In genomic region chr14:34462132-34462893, GRCh38 we compare ENCODE assay signal across 8 cellular contexts. TPM values are rescaled to one million over a fixed set of nuclear protein-coding genes. Genes with fewer than 3 reads are reported as not detected.
DNase-seq lines count a peak whose midpoint lies in the region; ATAC-seq and TF ChIP-seq lines count a peak whose summit lies in the region.

A gene with protein sequence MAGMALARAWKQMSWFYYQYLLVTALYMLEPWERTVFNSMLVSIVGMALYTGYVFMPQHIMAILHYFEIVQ (minus strand): TSS chr14:34462240. CDS start chr14:34462207, 33 bp downstream.

- H3K4me3 ChIP-seq in Peyer's patch: peak within 1 kb of the TSS; percentile 67 to 95 (median 84)
- H3K4me3 ChIP-seq in esophagus squamous epithelium: peak within 1 kb of the TSS; percentile 77 to 93 (median 88)

- intact Hi-C loops in esophagus squamous epithelium (cut with DNase I): no loop called here

- H3K36me3 ChIP-seq in KOPT-K1 (ENCODE audit: insufficient read depth, low read length) (no peaks in the 10 kb centered on the region), Peyer's patch (no peaks in the 10 kb centered on the region), esophagus squamous epithelium (no peaks in the 10 kb centered on the region)

- WGBS in esophagus squamous epithelium, 2 donors: 0 to 2% methylated on average over 9 to 11 of the region's 82 CpGs

- H3K4me1 Mint-ChIP-seq in naive B cell: peaks cover 14 to 16% (median 15%) of the 10 kb centered on the region in 3 donors
- peaks cover 19% of the 10 kb centered on the region for H3K4me1 Mint-ChIP-seq in stimulated activated memory B cell treated with anti-CD40 and anti-IgM and Interleukin-4, amounts not matched to agents 10 μg/mL and 1 μg/mL and 100 μg/mL, for 72 hours

- H3K36me3 Mint-ChIP-seq in naive B cell: no peaks in the 10 kb centered on the region
- H3K36me3 Mint-ChIP-seq in stimulated activated memory B cell treated with anti-CD40 and anti-IgM and Interleukin-4, amounts not matched to agents 10 μg/mL and 1 μg/mL and 100 μg/mL, for 72 hours: no peaks in the 10 kb centered on the region

- no peaks in the 10 kb centered on the region for H3K27me3 Mint-ChIP-seq in naive B cell
- H3K27me3 Mint-ChIP-seq in stimulated activated memory B cell treated with anti-CD40 and anti-IgM and Interleukin-4, amounts not matched to agents 10 μg/mL and 1 μg/mL and 100 μg/mL, for 72 hours: no peaks in the 10 kb centered on the region

- H3K27me3 ChIP-seq in Peyer's patch (no peaks in the 10 kb centered on the region), esophagus squamous epithelium (no peaks in the 10 kb centered on the region)

- H3K9me3 ChIP-seq in KOPT-K1 (ENCODE audit: insufficient read depth, low read length, poor library complexity, severe bottlenecking) (no peaks in the 10 kb centered on the region), Peyer's patch (no peaks in the 10 kb centered on the region), esophagus squamous epithelium (no peaks in the 10 kb centered on the region)

- peak; percentile 91 for ATAC-seq in GM21825 (IDR thresholded peaks at IDR 0.05; ENCODE audit: unreplicated experiment)
- peak; percentile 94 to 95 for ATAC-seq in naive B cell (ENCODE audit: low read depth in 2 of 2)
- ATAC-seq in stimulated activated memory B cell treated with anti-CD40 and anti-IgM and Interleukin-4, amounts not matched to agents 10 μg/mL and 1 μg/mL and 100 μg/mL, for 72 hours: peak; percentile 98

- H3K4me1 ChIP-seq in Peyer's patch (peaks cover 0 to 22% (median 0%) of the 10 kb centered on the region in 4 donors), esophagus squamous epithelium (peaks cover 0 to 40% (median 11%) of the 10 kb centered on the region in 3 donors)

- H3K27ac ChIP-seq in KOPT-K1 (ENCODE audit: low read depth, low read length, poor library complexity, severe bottlenecking): peak within 1 kb of the TSS; percentile 56
- H3K27ac ChIP-seq in Peyer's patch: peak within 1 kb of the TSS; percentile 82 to 98 (median 92)
- peak within 1 kb of the TSS; percentile 93 to 98 (median 97) for H3K27ac ChIP-seq in esophagus squamous epithelium

- H3K9me3 Mint-ChIP-seq in naive B cell: no peaks in the 10 kb centered on the region
- no peaks in the 10 kb centered on the region for H3K9me3 Mint-ChIP-seq in stimulated activated memory B cell treated with anti-CD40 and anti-IgM and Interleukin-4, amounts not matched to agents 10 μg/mL and 1 μg/mL and 100 μg/mL, for 72 hours

- H3K4me3 Mint-ChIP-seq in naive B cell: peak within 1 kb of the TSS in 7 of 8 donors; percentile 74 to 98 (median 93)
- H3K4me3 Mint-ChIP-seq in stimulated activated memory B cell treated with anti-CD40 and anti-IgM and Interleukin-4, amounts not matched to agents 10 μg/mL and 1 μg/mL and 100 μg/mL, for 72 hours: peak within 1 kb of the TSS; percentile 85

- DNase-seq in DMS79 treated with DMSO at 0.1 percent for 48 hours (lab: John Stamatoyannopoulos, UW) (peak; percentile 95), Peyer's patch (peak; percentile 85 to 97 (median 96)), activated T-helper 1 cell treated with Interleukin-2 at 50 U/mL for 16 hours (ENCODE audit: low read depth) (peak; percentile 82), esophagus squamous epithelium (lab: John Stamatoyannopoulos, UW) (peak; percentile 63), naive B cell (peak; percentile 85)

- no peak for TF ChIP-seq CTCF in Peyer's patch (IDR thresholded peaks at IDR 0.05)
- TF ChIP-seq CTCF in esophagus squamous epithelium (IDR thresholded peaks at IDR 0.05): peak in 1 of 6 experiments; percentile 9

- peak within 1 kb of the TSS; percentile 39 to 95 (median 92) for H3K27ac Mint-ChIP-seq in naive B cell
- H3K27ac Mint-ChIP-seq in stimulated activated memory B cell treated with anti-CD40 and anti-IgM and Interleukin-4, amounts not matched to agents 10 μg/mL and 1 μg/mL and 100 μg/mL, for 72 hours: peak within 1 kb of the TSS; percentile 71

- TF ChIP-seq POLR2A in Peyer's patch (IDR thresholded peaks at IDR 0.05) (peak; percentile 83 to 92), esophagus squamous epithelium (IDR thresholded peaks at IDR 0.05) (peak in 2 of 4 donors; percentile 91 to 93)

RNA-seq across cellular contexts. Expression of the gene that starts here (rescaled TPM):
- 10 to 100 TPM; 17.0 to 31.4 (median 21.7) TPM for total RNA-seq in Peyer's patch
- total RNA-seq in esophagus squamous epithelium: 10 to 100 TPM in 3 of 4 donors, 1 to 10 TPM in 1; 9.4 to 35.0 (median 17.3) TPM
- polyA plus RNA-seq in naive B cell (ENCODE audit: low read depth in 6 of 6): 10 to 100 TPM; 14.1 to 22.5 (median 16.4) TPM

Comparison
In these comparisons a context has a peak if more than half of its experiments do, and no peak if none do; other contexts are left out.
1. Peak in every context shown above with its lines: DNase-seq, ATAC-seq, H3K4me3 ChIP-seq and H3K27ac ChIP-seq.